8 cellular contexts compared by ENCODE assay signal in the genomic region with DNA sequence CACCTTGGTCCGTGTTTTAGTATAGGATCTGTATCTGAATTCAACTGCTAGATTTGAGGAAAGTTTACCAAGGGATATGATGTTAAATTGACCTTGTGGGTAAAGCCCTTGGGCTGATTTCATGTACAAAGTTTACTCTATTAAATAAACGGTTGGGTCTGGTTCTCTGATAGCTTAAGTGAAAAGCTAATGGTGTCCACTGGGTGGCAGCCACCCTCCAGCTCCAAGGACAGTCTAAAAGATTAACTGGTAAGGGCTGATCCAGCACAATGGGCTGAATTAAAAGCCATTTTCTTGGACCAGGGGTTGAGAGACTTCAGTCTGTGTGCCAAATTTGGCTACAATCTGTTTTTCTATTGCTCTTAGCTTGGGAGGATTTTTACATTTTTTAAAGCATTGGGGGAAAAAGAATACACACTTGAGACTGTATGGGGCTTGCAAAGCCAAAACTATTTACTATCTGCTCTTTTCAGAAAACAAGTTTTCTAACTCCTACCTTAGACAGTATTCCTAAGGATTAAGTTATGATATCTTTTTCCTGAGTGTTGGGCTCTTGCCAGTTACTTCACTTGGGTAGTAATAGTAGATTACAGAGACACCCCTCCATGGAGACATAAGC.
DNase-seq lines count a peak whose midpoint lies in the region; ATAC-seq and TF ChIP-seq lines count a peak whose summit lies in the region.

No MANE protein-coding gene starts in this region.

- H3F3A ChIP-seq in PC-9 (ENCODE audit: insufficient read depth, low read depth), result no peaks in the 10 kb centered on the region; the same call in 1 of the 2 replicates

- H3K4me3 ChIP-seq in PC-9 (no peak overlapping the region), brain microvascular endothelial cell (ENCODE audit: low read depth, low read length) (no peak overlapping the region)

- H3K4me1 Mint-ChIP-seq in activated T-cell treated with anti-CD3 and anti-CD28 coated beads, Interleukin-2, amount 50 U/mL, for 4 hours (ENCODE audit: low read depth), result peaks cover 5% of the 10 kb centered on the region
- H3K4me1 Mint-ChIP-seq in stimulated activated effector memory CD8-positive, alpha-beta T cell treated with anti-CD3 and anti-CD28 coated beads, Interleukin-12 subunit alpha, Interleukin-12 subunit beta, amount 100 ng/mL, for 72 hours, result no peaks in the 10 kb centered on the region

- no peaks in the 10 kb centered on the region for H3K36me3 ChIP-seq in PC-9 (ENCODE audit: low read depth)
- H3K36me3 ChIP-seq in brain microvascular endothelial cell (replicated peaks), result no peaks in the 10 kb centered on the region

- H3K4me1 ChIP-seq in PC-9 (replicated peaks; ENCODE audit: insufficient read depth), result no peaks in the 10 kb centered on the region

- H3K27ac Mint-ChIP-seq in stimulated activated effector memory CD8-positive, alpha-beta T cell treated with anti-CD3 and anti-CD28 coated beads, Interleukin-12 subunit alpha, Interleukin-12 subunit beta, amount 100 ng/mL, for 72 hours, result no peak overlapping the region

- peak; percentile 83 for TF ChIP-seq CTCF in PC-9 (conservative IDR thresholded peaks at IDR 0.05)
- peak; percentile 84 for TF ChIP-seq CTCF in brain microvascular endothelial cell (IDR thresholded peaks at IDR 0.05; ENCODE audit: low read depth, low read length, missing control alignments)

- peaks cover 5% of the 10 kb centered on the region for H3K36me3 Mint-ChIP-seq in activated T-cell treated with anti-CD3 and anti-CD28 coated beads, Interleukin-2, amount 50 U/mL, for 4 hours (ENCODE audit: insufficient read depth)
- H3K36me3 Mint-ChIP-seq in stimulated activated effector memory CD8-positive, alpha-beta T cell treated with anti-CD3 and anti-CD28 coated beads, Interleukin-12 subunit alpha, Interleukin-12 subunit beta, amount 100 ng/mL, for 72 hours, result no peaks in the 10 kb centered on the region

- peaks cover 6% of the 10 kb centered on the region; the same call in 1 of the 2 replicates for H3K79me2 ChIP-seq in PC-9 (ENCODE audit: low read depth)

- H3K4me3 Mint-ChIP-seq in activated T-cell treated with anti-CD3 and anti-CD28 coated beads, Interleukin-2, amount 50 U/mL, for 4 hours, result no peak overlapping the region
- no peak overlapping the region for H3K4me3 Mint-ChIP-seq in stimulated activated effector memory CD8-positive, alpha-beta T cell treated with anti-CD3 and anti-CD28 coated beads, Interleukin-12 subunit alpha, Interleukin-12 subunit beta, amount 100 ng/mL, for 72 hours

- H3K27ac ChIP-seq in PC-9, result no peak overlapping the region
- H3K27ac ChIP-seq in brain microvascular endothelial cell, result no peak overlapping the region

- no peak overlapping the region for H2AFZ ChIP-seq in PC-9

- in situ Hi-C loops in brain microvascular endothelial cell (cut with HindIII; ENCODE audit: low pct_ligation_motif_present, low sequenced_read_pairs), result no loop called here

- peaks cover 4% of the 10 kb centered on the region for H3K9me3 Mint-ChIP-seq in activated T-cell treated with anti-CD3 and anti-CD28 coated beads, Interleukin-2, amount 50 U/mL, for 4 hours
- H3K9me3 Mint-ChIP-seq in stimulated activated effector memory CD8-positive, alpha-beta T cell treated with anti-CD3 and anti-CD28 coated beads, Interleukin-12 subunit alpha, Interleukin-12 subunit beta, amount 100 ng/mL, for 72 hours, result no peaks in the 10 kb centered on the region

- ATAC-seq in activated T-cell treated with anti-CD3 and anti-CD28 coated beads, Interleukin-2, amount 50 U/mL, for 4 hours, result peak; percentile 46 to 50
- peak; percentile 72 for ATAC-seq in HG03442 (IDR thresholded peaks at IDR 0.05; ENCODE audit: unreplicated experiment)
- no peak for ATAC-seq in stimulated activated effector memory CD8-positive, alpha-beta T cell treated with anti-CD3 and anti-CD28 coated beads, Interleukin-12 subunit alpha, Interleukin-12 subunit beta, amount 100 ng/mL, for 72 hours

- no peaks in the 10 kb centered on the region for H3K9me3 ChIP-seq in PC-9 (ENCODE audit: insufficient read depth, low read depth)

- POLR2A ChIA-PET in PC-9 (lab: Charles Lee; ENCODE audit: unreplicated experiment), result interaction anchor here (0.7 kb wide), 1 partner anchor 1996 kb away, joined by 3 read pairs; no protein-coding TSS in a partner anchor

- no TSS peak for BruUV-seq in PC-9 (replicated peaks; lab: Mats Ljungman, UMichigan)

- no peak overlapping the region for H3K4me2 ChIP-seq in PC-9

- H3K9me2 ChIP-seq in PC-9 (ENCODE audit: insufficient read depth), result no peaks in the 10 kb centered on the region

- DNase-seq in activated T-cell treated with anti-CD3 and anti-CD28 coated beads, Interleukin-2, amount 50 U/mL, for 4 hours, result no peak
- no peak for DNase-seq in activated T-cell treated with anti-CD3 and anti-CD28 coated beads, Interleukin-2, amount 50 U/mL, for 1 hour
- DNase-seq in PC-9 (peak in 1 of 2 experiments; percentile 53), brain microvascular endothelial cell (peak; percentile 81), iris pigment epithelial cell (ENCODE audit: low read depth) (peak; percentile 74)
- peak; percentile 13 to 21 for DNase-seq in stimulated activated CD4-positive, alpha-beta T cell treated with anti-CD3 and anti-CD28 coated beads, Interleukin-2, amount 100 ng/mL, for 48 hours
- DNase-seq in stimulated activated effector memory CD8-positive, alpha-beta T cell treated with anti-CD3 and anti-CD28 coated beads, Interleukin-12 subunit alpha, Interleukin-12 subunit beta, amount 100 ng/mL, for 72 hours (ENCODE audit: low spot score in 2 of 2), result no peak

- CTCF ChIA-PET in PC-9 (lab: Charles Lee), result interaction anchor here (0.5 to 1.4 kb wide), 9 partner anchors 20 to 1080 kb away, joined by 3 to 8 read pairs (median 3); no protein-coding TSS in a partner anchor

- H3K27me3 ChIP-seq in PC-9 (ENCODE audit: insufficient read depth, low read depth) (no peaks in the 10 kb centered on the region), brain microvascular endothelial cell (replicated peaks) (no peaks in the 10 kb centered on the region)

- intact Hi-C loops in PC-9 (cut with micrococcal nuclease; ENCODE audit: unreplicated experiment), result loop anchor here (1.0 to 10.0 kb wide), 4 partner anchors 490 to 1080 kb away; a partner anchor contains a TSS

- no peaks in the 10 kb centered on the region for H3K27me3 Mint-ChIP-seq in activated T-cell treated with anti-CD3 and anti-CD28 coated beads, Interleukin-2, amount 50 U/mL, for 4 hours (ENCODE audit: low read depth)

- H4K20me1 ChIP-seq in PC-9 (ENCODE audit: insufficient read depth), result no peaks in the 10 kb centered on the region

Comparison
In these comparisons a context has a peak if more than half of its experiments do, and no peak if none do; other contexts are left out.
1. DNase-seq: peak in brain microvascular endothelial cell (single experiment), iris pigment epithelial cell (single experiment) and stimulated activated CD4-positive, alpha-beta T cell treated with anti-CD3 and anti-CD28 coated beads, Interleukin-2, amount 100 ng/mL, for 48 hours (2 of 2); none in activated T-cell treated with anti-CD3 and anti-CD28 coated beads, Interleukin-2, amount 50 U/mL, for 4 hours (single experiment), activated T-cell treated with anti-CD3 and anti-CD28 coated beads, Interleukin-2, amount 50 U/mL, for 1 hour (single experiment) and stimulated activated effector memory CD8-positive, alpha-beta T cell treated with anti-CD3 and anti-CD28 coated beads, Interleukin-12 subunit alpha, Interleukin-12 subunit beta, amount 100 ng/mL, for 72 hours (0 of 2).